18 cellular contexts compared by ENCODE assay signal in the genomic region with DNA sequence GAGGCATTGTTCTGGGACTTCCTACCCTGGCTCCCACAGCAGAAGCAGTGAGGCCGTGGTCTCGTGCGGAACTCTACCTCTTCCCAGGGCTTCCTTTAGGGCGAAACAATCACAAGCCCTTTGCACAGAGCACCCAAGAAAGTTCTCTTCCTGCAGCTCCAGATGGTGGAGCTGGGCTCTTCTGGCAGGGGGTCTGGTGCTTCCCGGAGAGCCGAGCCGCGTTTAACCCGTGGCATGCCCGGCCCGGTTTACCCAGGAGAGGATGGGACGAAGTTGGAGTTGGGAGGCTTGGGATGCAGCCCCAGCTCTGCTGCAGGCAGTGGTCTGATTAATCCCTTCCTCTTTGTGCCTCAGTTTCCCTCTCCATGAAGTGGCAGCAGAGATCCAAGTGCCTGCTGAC. TPM values are rescaled to one million over a fixed set of nuclear protein-coding genes. Genes with fewer than 3 reads are reported as not detected.
DNase-seq lines count a peak whose midpoint lies in the region; ATAC-seq, FAIRE-seq and TF ChIP-seq lines count a peak whose summit lies in the region.
"Had no signal": no experiment of that assay in that cellular context is flagged by ENCODE, and none has a peak within 500 bp of the region (broad histone marks: within the 10 kb centered on the region; RNA-seq: fewer than 3 reads in every experiment).

No MANE protein-coding gene starts in this region.

- CTCF ChIA-PET in CD8-positive, alpha-beta T cell (lab: Charles Lee): interaction anchor here (1.4 to 2.0 kb wide), 3 partner anchors 10 to 57 kb away, joined by 4 to 9 read pairs (median 7); partner anchors contain the start of gene ZNF862
- CTCF ChIA-PET in HepG2 (lab: Yijun Ruan, JAX; ENCODE audit: low intra/inter-chr PET ratio, low total read pairs): no interaction called here

- peak overlapping the region; percentile 91 for H3K27ac Mint-ChIP-seq in activated T-cell treated with anti-CD3 and anti-CD28 coated beads, Interleukin-2, amount 50 U/mL, for 24 hours
- H3K27ac Mint-ChIP-seq in CD8-positive, alpha-beta T cell: peak overlapping the region; percentile 98
- no peak overlapping the region for H3K27ac Mint-ChIP-seq in activated T-helper 1 cell treated with anti-CD3 and anti-CD28 coated beads, Interleukin-12 subunit alpha, Interleukin-12 subunit beta, Interleukin-2, Interleukin-4 antibody, amounts not matched to agents 30 ng/mL and 10 ng/mL and 1 ng/mL, durations not matched to agents 14 hours and 24 hours and 36 hours
- H3K27ac Mint-ChIP-seq: memory B cell had no signal

- DNase-seq in activated T-cell treated with anti-CD3 and anti-CD28 coated beads, Interleukin-2, amount 50 U/mL, for 24 hours: no peak
- DNase-seq in activated T-cell treated with anti-CD3 and anti-CD28 coated beads for 4 hours: no peak
- DNase-seq in CD8-positive, alpha-beta T cell: no peak
- DNase-seq in activated T-helper 1 cell treated with anti-CD3 and anti-CD28 coated beads, Interleukin-12 subunit alpha, Interleukin-12 subunit beta, Interleukin-2, Interleukin-4 antibody, amounts not matched to agents 30 ng/mL and 10 ng/mL and 1 ng/mL, durations not matched to agents 14 hours and 24 hours and 36 hours (ENCODE audit: low spot score): no peak
- DNase-seq in spleen: no peak
- DNase-seq in GM13976 (ENCODE audit: low spot score): no peak
- DNase-seq in foreskin melanocyte: no peak
- DNase-seq in HepG2 (ENCODE audit: low spot score): no peak
- DNase-seq: body of pancreas, left cardiac atrium, NCI-H1092, NCI-H187 treated with DMSO at 0.1 percent for 48 hours, NCI-H526 treated with DMSO at 0.1 percent for 48 hours, occipital lobe, substantia nigra had no signal

- no peaks in the 10 kb centered on the region for H3K9me3 Mint-ChIP-seq in activated T-cell treated with anti-CD3 and anti-CD28 coated beads, Interleukin-2, amount 50 U/mL, for 24 hours
- H3K9me3 Mint-ChIP-seq in CD8-positive, alpha-beta T cell: no peaks in the 10 kb centered on the region
- H3K9me3 Mint-ChIP-seq in activated T-helper 1 cell treated with anti-CD3 and anti-CD28 coated beads, Interleukin-12 subunit alpha, Interleukin-12 subunit beta, Interleukin-2, Interleukin-4 antibody, amounts not matched to agents 30 ng/mL and 10 ng/mL and 1 ng/mL, durations not matched to agents 14 hours and 24 hours and 36 hours: no peaks in the 10 kb centered on the region
- H3K9me3 Mint-ChIP-seq: memory B cell had no signal

- H3K36me3 ChIP-seq in CD8-positive, alpha-beta T cell (ENCODE audit: insufficient read depth, low read length): peaks cover 13% of the 10 kb centered on the region
- H3K36me3 ChIP-seq in spleen: peaks cover 4 to 71% (median 41%) of the 10 kb centered on the region in 6 donors
- no peaks in the 10 kb centered on the region for H3K36me3 ChIP-seq in HepG2 (replicated peaks in 1 of 2; ENCODE audit: control insufficient read depth in 1 of 2, insufficient read depth in 2 of 2, low read length in 2 of 2)
- H3K36me3 ChIP-seq: SJSA1 had no signal

- H3K4me2 ChIP-seq in HepG2 (ENCODE audit: low read depth, low read length): no peak overlapping the region

- no peak for ATAC-seq in CD8-positive, alpha-beta T cell
- ATAC-seq in HepG2: no peak
- ATAC-seq: body of pancreas had no signal

- no peak for TF ChIP-seq POLR2A in spleen (IDR thresholded peaks at IDR 0.05)
- no peak for TF ChIP-seq POLR2A in HepG2 (IDR thresholded peaks at IDR 0.05; ENCODE audit: insufficient read depth in 1 of 2, low read depth in 2 of 2, low read length in 2 of 2)

- peaks cover 62% of the 10 kb centered on the region for H3K36me3 Mint-ChIP-seq in activated T-cell treated with anti-CD3 and anti-CD28 coated beads, Interleukin-2, amount 50 U/mL, for 24 hours (ENCODE audit: low read depth)
- peaks cover 38% of the 10 kb centered on the region for H3K36me3 Mint-ChIP-seq in CD8-positive, alpha-beta T cell
- peaks cover 29% of the 10 kb centered on the region for H3K36me3 Mint-ChIP-seq in activated T-helper 1 cell treated with anti-CD3 and anti-CD28 coated beads, Interleukin-12 subunit alpha, Interleukin-12 subunit beta, Interleukin-2, Interleukin-4 antibody, amounts not matched to agents 30 ng/mL and 10 ng/mL and 1 ng/mL, durations not matched to agents 14 hours and 24 hours and 36 hours (ENCODE audit: low read depth)

- 88 to 94% (median 93%) methylated on average over 9 to 12 of the region's 12 CpGs for WGBS in spleen, 5 donors
- WGBS in HepG2 (ENCODE audit: low lambda C conversion rate): 95% methylated on average over 3 of the region's 12 CpGs

- no peaks in the 10 kb centered on the region for H3K9me3 ChIP-seq in CD8-positive, alpha-beta T cell (ENCODE audit: low read length)
- no peaks in the 10 kb centered on the region for H3K9me3 ChIP-seq in spleen
- H3K9me3 ChIP-seq in HepG2 (ENCODE audit: low read length): no peaks in the 10 kb centered on the region
- H3K9me3 ChIP-seq: body of pancreas, SJSA1 had no signal

- peaks cover 86% of the 10 kb centered on the region for H3K4me1 ChIP-seq in CD8-positive, alpha-beta T cell (ENCODE audit: insufficient read depth, low read length)
- H3K4me1 ChIP-seq in spleen (peaks cover 20 to 61% (median 54%) of the 10 kb centered on the region in 6 donors), HepG2 (ENCODE audit: insufficient read depth, low read length) (no peaks in the 10 kb centered on the region)
- H3K4me1 ChIP-seq: body of pancreas had no signal

- no peak for TF ChIP-seq CTCF in CD8-positive, alpha-beta T cell (IDR thresholded peaks at IDR 0.05)
- TF ChIP-seq CTCF in spleen (IDR thresholded peaks at IDR 0.05 in 8 of 11, conservative IDR thresholded peaks at IDR 0.05 in 3 of 11): no peak
- no peak for TF ChIP-seq CTCF in GM13976 (IDR thresholded peaks at IDR 0.05; ENCODE audit: borderline replicate concordance, control extremely low read depth, extremely low read depth, insufficient read depth, missing control alignments)
- no peak for TF ChIP-seq CTCF in HepG2 (CRISPR knock-in tag; IDR thresholded peaks at IDR 0.05)

- peaks cover 78% of the 10 kb centered on the region for H3K4me1 Mint-ChIP-seq in activated T-cell treated with anti-CD3 and anti-CD28 coated beads, Interleukin-2, amount 50 U/mL, for 24 hours (ENCODE audit: low read depth)
- H3K4me1 Mint-ChIP-seq in CD8-positive, alpha-beta T cell (ENCODE audit: low read depth): peaks cover 79% of the 10 kb centered on the region
- H3K4me1 Mint-ChIP-seq in activated T-helper 1 cell treated with anti-CD3 and anti-CD28 coated beads, Interleukin-12 subunit alpha, Interleukin-12 subunit beta, Interleukin-2, Interleukin-4 antibody, amounts not matched to agents 30 ng/mL and 10 ng/mL and 1 ng/mL, durations not matched to agents 14 hours and 24 hours and 36 hours (ENCODE audit: low read depth): peaks cover 49% of the 10 kb centered on the region

- POLR2A ChIA-PET in CD8-positive, alpha-beta T cell (lab: Charles Lee): interaction anchor here (0.5 to 4.0 kb wide), 9 partner anchors 9 to 870 kb away, joined by 3 to 27 read pairs (median 4); partner anchors contain the start of gene ZNF862
- POLR2A ChIA-PET in HepG2 (lab: Yijun Ruan, JAX): no interaction called here

- H3K27me3 ChIP-seq in CD8-positive, alpha-beta T cell (ENCODE audit: insufficient read depth, low read length): no peaks in the 10 kb centered on the region
- no peaks in the 10 kb centered on the region for H3K27me3 ChIP-seq in spleen (replicated peaks in 1 of 7)
- H3K27me3 ChIP-seq in HepG2 (ENCODE audit: control insufficient read depth in 1 of 2, insufficient read depth in 2 of 2, low read length in 2 of 2): peaks cover 0 to 10% of the 10 kb centered on the region in 2 experiments; a peak in 1 of 5 replicates
- H3K27me3 ChIP-seq: body of pancreas, SJSA1 had no signal

- intact Hi-C loops in CD8-positive, alpha-beta T cell (cut with DNase I, micrococcal nuclease): loop anchor here in 1 of 2 experiments (1.0 kb wide), 1 partner anchor 9 kb away; the partner anchor contains the start of gene ATP6V0E2
- intact Hi-C loops in activated T-helper 1 cell treated with anti-CD3 and anti-CD28 coated beads, Interleukin-12 subunit alpha, Interleukin-12 subunit beta, Interleukin-2, Interleukin-4 antibody, amounts not matched to agents 30 ng/mL and 10 ng/mL and 1 ng/mL, durations not matched to agents 14 hours and 24 hours and 36 hours (cut with micrococcal nuclease): no loop called here
- intact Hi-C loops in spleen (cut with DNase I; ENCODE audit: low total_unique reads) (no loop called here), HepG2 (cut with micrococcal nuclease; ENCODE audit: unreplicated experiment) (no loop called here)

- no peak for TF ChIP-seq EP300 in HepG2 (IDR thresholded peaks at IDR 0.05; ENCODE audit: low read depth in 2 of 2, low read length in 2 of 2)
- TF ChIP-seq EP300 in HepG2 (CRISPR knock-in tag; IDR thresholded peaks at IDR 0.05; ENCODE audit: borderline replicate concordance): no peak

- H3K79me2 ChIP-seq in HepG2 (ENCODE audit: insufficient read depth, low read length): no peaks in the 10 kb centered on the region

- no peak overlapping the region for H2AFZ ChIP-seq in HepG2 (ENCODE audit: low read length)

- no peak overlapping the region for H3K4me3 Mint-ChIP-seq in activated T-cell treated with anti-CD3 and anti-CD28 coated beads, Interleukin-2, amount 50 U/mL, for 24 hours
- peak overlapping the region; percentile 67 for H3K4me3 Mint-ChIP-seq in CD8-positive, alpha-beta T cell
- H3K4me3 Mint-ChIP-seq in activated T-helper 1 cell treated with anti-CD3 and anti-CD28 coated beads, Interleukin-12 subunit alpha, Interleukin-12 subunit beta, Interleukin-2, Interleukin-4 antibody, amounts not matched to agents 30 ng/mL and 10 ng/mL and 1 ng/mL, durations not matched to agents 14 hours and 24 hours and 36 hours: peak overlapping the region; percentile 33
- H3K4me3 Mint-ChIP-seq: memory B cell had no signal

- peak overlapping the region; percentile 11 for H3K4me3 ChIP-seq in CD8-positive, alpha-beta T cell (ENCODE audit: low read depth, low read length)
- H3K4me3 ChIP-seq in spleen (no peak overlapping the region), HepG2 (replicated peaks in 1 of 3; ENCODE audit: insufficient read depth in 1 of 3, low read depth in 2 of 3, low read length in 3 of 3) (no peak overlapping the region)
- H3K4me3 ChIP-seq: body of pancreas, SJSA1 had no signal

- H3K9ac ChIP-seq in HepG2 (ENCODE audit: insufficient read depth, low read depth, low read length): no peak overlapping the region

- no peaks in the 10 kb centered on the region for H4K20me1 ChIP-seq in HepG2 (ENCODE audit: insufficient read depth, low read length)

- no peaks in the 10 kb centered on the region for H3K27me3 Mint-ChIP-seq in activated T-cell treated with anti-CD3 and anti-CD28 coated beads, Interleukin-2, amount 50 U/mL, for 24 hours
- H3K27me3 Mint-ChIP-seq in CD8-positive, alpha-beta T cell (ENCODE audit: low read depth): no peaks in the 10 kb centered on the region
- no peaks in the 10 kb centered on the region for H3K27me3 Mint-ChIP-seq in activated T-helper 1 cell treated with anti-CD3 and anti-CD28 coated beads, Interleukin-12 subunit alpha, Interleukin-12 subunit beta, Interleukin-2, Interleukin-4 antibody, amounts not matched to agents 30 ng/mL and 10 ng/mL and 1 ng/mL, durations not matched to agents 14 hours and 24 hours and 36 hours (ENCODE audit: insufficient read depth)
- H3K27me3 Mint-ChIP-seq: memory B cell had no signal

- TF ChIP-seq RAD21 in HepG2 (CRISPR knock-in tag; IDR thresholded peaks at IDR 0.05): no peak

- peak overlapping the region; percentile 66 for H3K27ac ChIP-seq in CD8-positive, alpha-beta T cell (ENCODE audit: low read depth, low read length)
- H3K27ac ChIP-seq in spleen (peak overlapping the region in 7 of 8 donors; percentile 48 to 83 (median 75)), HepG2 (ENCODE audit: extremely low read length, insufficient read depth, low read length) (no peak overlapping the region)
- H3K27ac ChIP-seq: body of pancreas, SJSA1, VCaP had no signal

- FAIRE-seq in HepG2 (lab: Jason Lieb, UNC): no peak

- in situ Hi-C loops in GM13976 (cut with MboI; ENCODE audit: low sequenced_read_pairs, unreplicated experiment) (no loop called here), HepG2 (cut with HindIII; ENCODE audit: extremely low pct_ligation_motif_present, low pct_unique_long_range_greater_than_20kb) (loop anchor here (25.0 kb wide), 1 partner anchor 173 kb away; no protein-coding TSS in a partner anchor)

- BruUV-seq in HepG2 (replicated peaks; lab: Mats Ljungman, UMichigan): no TSS peak

RNA-seq across cellular contexts. Expression of gene ATP6V0E2, which starts 9.0 kb away (rescaled TPM):
- total RNA-seq in CD8-positive, alpha-beta T cell: 10 to 100 TPM; 32.9 to 33.5 TPM
- 47.5 and 51.2 TPM in 2 replicates for total RNA-seq in activated T-helper 1 cell treated with anti-CD3 and anti-CD28 coated beads, Interleukin-12 subunit alpha, Interleukin-12 subunit beta, Interleukin-2, Interleukin-4 antibody, amounts not matched to agents 30 ng/mL and 10 ng/mL and 1 ng/mL, durations not matched to agents 14 hours and 24 hours and 36 hours
- total RNA-seq in spleen: 10 to 100 TPM; 19.3 to 33.3 (median 28.0) TPM
- polyA plus RNA-seq in spleen: 10 to 100 TPM; 23.0 to 35.4 (median 33.4) TPM
- 142 and 203 TPM in 2 replicates for total RNA-seq in HepG2 (2016; rRNA removed; fragmentation: Illumina TruSeq; extraction: Trizol)
- 120 and 162 TPM in 2 replicates for total RNA-seq in HepG2 (2016; cell fraction: cytosol; rRNA removed; fragmentation: Illumina TruSeq; extraction: Trizol; ENCODE audit: low read depth)
- 117 and 216 TPM in 2 replicates for total RNA-seq in HepG2 (2016; cell fraction: insoluble cytoplasmic fraction; rRNA removed; fragmentation: Illumina TruSeq; extraction: Trizol)
- total RNA-seq in HepG2 (2016; cell fraction: membrane; rRNA removed; fragmentation: Illumina TruSeq; extraction: Trizol): 244 and 302 TPM in 2 replicates
- total RNA-seq in HepG2 (2016; cell fraction: nucleus; rRNA removed; fragmentation: Illumina TruSeq; extraction: Trizol): 121 and 139 TPM in 2 replicates
- 32.9 and 36.8 TPM in 2 replicates for polyA plus RNA-seq in HepG2 (2011; rRNA removed)
- 39.7 and 73.9 TPM in 2 replicates for polyA plus RNA-seq in HepG2 (2011; cell fraction: cytosol; rRNA removed)
- polyA plus RNA-seq in HepG2 (2011; cell fraction: nucleus; rRNA removed): 47.4 and 51.5 TPM in 2 replicates
- polyA plus RNA-seq in HepG2 (2012): 44.9 and 47.0 TPM in 2 replicates
- polyA plus RNA-seq in HepG2 (2016; cell fraction: cytosol; fragmentation: Illumina TruSeq; extraction: Trizol; ENCODE audit: low read depth): 173 and 241 TPM in 2 replicates
- 167 and 202 TPM in 2 replicates for polyA plus RNA-seq in HepG2 (2016; cell fraction: insoluble cytoplasmic fraction; fragmentation: Illumina TruSeq; extraction: Trizol; ENCODE audit: low read depth)
- 293 and 346 TPM in 2 replicates for polyA plus RNA-seq in HepG2 (2016; cell fraction: membrane; fragmentation: Illumina TruSeq; extraction: Trizol; ENCODE audit: low read depth)
- polyA plus RNA-seq in HepG2 (2016; cell fraction: nucleus; fragmentation: Illumina TruSeq; extraction: Trizol; ENCODE audit: insufficient read depth, low read depth): 253 and 256 TPM in 2 replicates
- 0.58 and 74.0 TPM in 2 replicates for polyA minus RNA-seq in HepG2 (2011; rRNA and poly(A)+ RNA removed; ENCODE audit: low replicate concordance)
- polyA minus RNA-seq in HepG2 (2011; cell fraction: cytosol; rRNA and poly(A)+ RNA removed): 30.3 and 36.1 TPM in 2 replicates
- 14.4 and 15.7 TPM in 2 replicates for polyA minus RNA-seq in HepG2 (2011; cell fraction: nucleus; rRNA and poly(A)+ RNA removed)

RNA-seq across cellular contexts. Expression of gene ZNF862, which starts 26.6 kb away (rescaled TPM):
- total RNA-seq in CD8-positive, alpha-beta T cell: 10 to 100 TPM; 18.8 TPM
- total RNA-seq in activated T-helper 1 cell treated with anti-CD3 and anti-CD28 coated beads, Interleukin-12 subunit alpha, Interleukin-12 subunit beta, Interleukin-2, Interleukin-4 antibody, amounts not matched to agents 30 ng/mL and 10 ng/mL and 1 ng/mL, durations not matched to agents 14 hours and 24 hours and 36 hours: 14.2 and 19.3 TPM in 2 replicates
- total RNA-seq in spleen (10 to 100 TPM; 19.0 to 39.8 (median 30.2) TPM), HepG2 (2016; rRNA removed; fragmentation: Illumina TruSeq; extraction: Trizol) (0.89 and 1.0 TPM in 2 replicates)
- polyA plus RNA-seq in spleen (1 to 10 TPM; 4.4 to 9.9 (median 6.0) TPM), HepG2 (2011; rRNA removed) (2.0 and 2.8 TPM in 2 replicates)
- 0.10 and 0.35 TPM in 2 replicates for total RNA-seq in HepG2 (2016; cell fraction: cytosol; rRNA removed; fragmentation: Illumina TruSeq; extraction: Trizol; ENCODE audit: low read depth)
- total RNA-seq in HepG2 (2016; cell fraction: insoluble cytoplasmic fraction; rRNA removed; fragmentation: Illumina TruSeq; extraction: Trizol): 0.67 and 0.80 TPM in 2 replicates
- total RNA-seq in HepG2 (2016; cell fraction: membrane; rRNA removed; fragmentation: Illumina TruSeq; extraction: Trizol): 0.46 and 0.55 TPM in 2 replicates
- 2.0 TPM in 2 replicates for total RNA-seq in HepG2 (2016; cell fraction: nucleus; rRNA removed; fragmentation: Illumina TruSeq; extraction: Trizol)
- 1.0 and 1.3 TPM in 2 replicates for polyA plus RNA-seq in HepG2 (2011; cell fraction: cytosol; rRNA removed)
- polyA plus RNA-seq in HepG2 (2011; cell fraction: nucleus; rRNA removed): 7.1 and 8.7 TPM in 2 replicates
- 0.76 and 1.6 TPM in 2 replicates for polyA plus RNA-seq in HepG2 (2012)
- polyA plus RNA-seq in HepG2 (2016; cell fraction: cytosol; fragmentation: Illumina TruSeq; extraction: Trizol; ENCODE audit: low read depth): 0.25 and 0.28 TPM in 2 replicates
- polyA plus RNA-seq in HepG2 (2016; cell fraction: insoluble cytoplasmic fraction; fragmentation: Illumina TruSeq; extraction: Trizol; ENCODE audit: low read depth): 0.27 and 0.70 TPM in 2 replicates
- polyA plus RNA-seq in HepG2 (2016; cell fraction: membrane; fragmentation: Illumina TruSeq; extraction: Trizol; ENCODE audit: low read depth): 0.29 and 0.43 TPM in 2 replicates
- polyA plus RNA-seq in HepG2 (2016; cell fraction: nucleus; fragmentation: Illumina TruSeq; extraction: Trizol; ENCODE audit: insufficient read depth, low read depth): 1.9 and 2.0 TPM in 2 replicates
- polyA minus RNA-seq in HepG2 (2011; rRNA and poly(A)+ RNA removed; ENCODE audit: low replicate concordance): 2.0 and 5.0 TPM in 2 replicates
- 0.59 and 1.2 TPM in 2 replicates for polyA minus RNA-seq in HepG2 (2011; cell fraction: cytosol; rRNA and poly(A)+ RNA removed)
- polyA minus RNA-seq in HepG2 (2011; cell fraction: nucleus; rRNA and poly(A)+ RNA removed): 6.6 and 10.3 TPM in 2 replicates
